1 cellular context compared by ENCODE assay signal in the genomic region with DNA sequence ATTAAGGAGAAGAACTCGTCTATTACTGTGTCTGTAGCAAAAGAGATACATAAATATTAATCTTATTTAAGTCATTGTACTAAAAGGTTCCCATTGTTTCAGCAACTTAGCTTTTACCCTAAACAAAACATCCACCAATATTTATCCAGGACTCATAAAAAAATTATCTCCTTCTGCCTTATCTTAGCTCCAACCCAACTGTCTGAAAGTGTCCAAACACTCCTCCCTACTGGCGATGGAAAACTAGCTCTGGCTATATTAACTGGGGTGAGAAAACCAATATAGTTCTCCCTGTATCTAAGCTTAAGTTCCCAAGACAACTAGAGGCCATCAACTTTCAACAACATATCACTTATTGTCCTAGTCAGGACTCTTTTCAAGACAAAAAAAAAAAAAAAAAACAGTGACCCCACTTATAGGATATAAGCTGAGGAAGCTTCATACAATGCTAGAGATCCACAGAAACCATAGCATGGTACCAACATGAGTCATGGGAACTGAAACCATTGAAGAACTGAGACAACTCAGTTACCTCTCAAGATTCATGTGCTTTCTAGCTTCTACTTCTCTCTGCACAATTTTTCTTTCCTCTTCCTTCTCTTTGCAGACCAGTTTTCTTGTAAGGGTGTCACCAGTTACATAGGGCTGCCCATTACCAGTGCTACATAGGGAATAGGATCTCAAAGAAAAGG.
TF ChIP-seq lines count a peak whose summit lies in the region.

No MANE protein-coding gene starts in this region.

TF ChIP-seq in GM23338, 12 proteins besides CTCF, POLR2A, EP300 and RAD21 (continued from another document):
- TF ChIP-seq, protein P1, sequence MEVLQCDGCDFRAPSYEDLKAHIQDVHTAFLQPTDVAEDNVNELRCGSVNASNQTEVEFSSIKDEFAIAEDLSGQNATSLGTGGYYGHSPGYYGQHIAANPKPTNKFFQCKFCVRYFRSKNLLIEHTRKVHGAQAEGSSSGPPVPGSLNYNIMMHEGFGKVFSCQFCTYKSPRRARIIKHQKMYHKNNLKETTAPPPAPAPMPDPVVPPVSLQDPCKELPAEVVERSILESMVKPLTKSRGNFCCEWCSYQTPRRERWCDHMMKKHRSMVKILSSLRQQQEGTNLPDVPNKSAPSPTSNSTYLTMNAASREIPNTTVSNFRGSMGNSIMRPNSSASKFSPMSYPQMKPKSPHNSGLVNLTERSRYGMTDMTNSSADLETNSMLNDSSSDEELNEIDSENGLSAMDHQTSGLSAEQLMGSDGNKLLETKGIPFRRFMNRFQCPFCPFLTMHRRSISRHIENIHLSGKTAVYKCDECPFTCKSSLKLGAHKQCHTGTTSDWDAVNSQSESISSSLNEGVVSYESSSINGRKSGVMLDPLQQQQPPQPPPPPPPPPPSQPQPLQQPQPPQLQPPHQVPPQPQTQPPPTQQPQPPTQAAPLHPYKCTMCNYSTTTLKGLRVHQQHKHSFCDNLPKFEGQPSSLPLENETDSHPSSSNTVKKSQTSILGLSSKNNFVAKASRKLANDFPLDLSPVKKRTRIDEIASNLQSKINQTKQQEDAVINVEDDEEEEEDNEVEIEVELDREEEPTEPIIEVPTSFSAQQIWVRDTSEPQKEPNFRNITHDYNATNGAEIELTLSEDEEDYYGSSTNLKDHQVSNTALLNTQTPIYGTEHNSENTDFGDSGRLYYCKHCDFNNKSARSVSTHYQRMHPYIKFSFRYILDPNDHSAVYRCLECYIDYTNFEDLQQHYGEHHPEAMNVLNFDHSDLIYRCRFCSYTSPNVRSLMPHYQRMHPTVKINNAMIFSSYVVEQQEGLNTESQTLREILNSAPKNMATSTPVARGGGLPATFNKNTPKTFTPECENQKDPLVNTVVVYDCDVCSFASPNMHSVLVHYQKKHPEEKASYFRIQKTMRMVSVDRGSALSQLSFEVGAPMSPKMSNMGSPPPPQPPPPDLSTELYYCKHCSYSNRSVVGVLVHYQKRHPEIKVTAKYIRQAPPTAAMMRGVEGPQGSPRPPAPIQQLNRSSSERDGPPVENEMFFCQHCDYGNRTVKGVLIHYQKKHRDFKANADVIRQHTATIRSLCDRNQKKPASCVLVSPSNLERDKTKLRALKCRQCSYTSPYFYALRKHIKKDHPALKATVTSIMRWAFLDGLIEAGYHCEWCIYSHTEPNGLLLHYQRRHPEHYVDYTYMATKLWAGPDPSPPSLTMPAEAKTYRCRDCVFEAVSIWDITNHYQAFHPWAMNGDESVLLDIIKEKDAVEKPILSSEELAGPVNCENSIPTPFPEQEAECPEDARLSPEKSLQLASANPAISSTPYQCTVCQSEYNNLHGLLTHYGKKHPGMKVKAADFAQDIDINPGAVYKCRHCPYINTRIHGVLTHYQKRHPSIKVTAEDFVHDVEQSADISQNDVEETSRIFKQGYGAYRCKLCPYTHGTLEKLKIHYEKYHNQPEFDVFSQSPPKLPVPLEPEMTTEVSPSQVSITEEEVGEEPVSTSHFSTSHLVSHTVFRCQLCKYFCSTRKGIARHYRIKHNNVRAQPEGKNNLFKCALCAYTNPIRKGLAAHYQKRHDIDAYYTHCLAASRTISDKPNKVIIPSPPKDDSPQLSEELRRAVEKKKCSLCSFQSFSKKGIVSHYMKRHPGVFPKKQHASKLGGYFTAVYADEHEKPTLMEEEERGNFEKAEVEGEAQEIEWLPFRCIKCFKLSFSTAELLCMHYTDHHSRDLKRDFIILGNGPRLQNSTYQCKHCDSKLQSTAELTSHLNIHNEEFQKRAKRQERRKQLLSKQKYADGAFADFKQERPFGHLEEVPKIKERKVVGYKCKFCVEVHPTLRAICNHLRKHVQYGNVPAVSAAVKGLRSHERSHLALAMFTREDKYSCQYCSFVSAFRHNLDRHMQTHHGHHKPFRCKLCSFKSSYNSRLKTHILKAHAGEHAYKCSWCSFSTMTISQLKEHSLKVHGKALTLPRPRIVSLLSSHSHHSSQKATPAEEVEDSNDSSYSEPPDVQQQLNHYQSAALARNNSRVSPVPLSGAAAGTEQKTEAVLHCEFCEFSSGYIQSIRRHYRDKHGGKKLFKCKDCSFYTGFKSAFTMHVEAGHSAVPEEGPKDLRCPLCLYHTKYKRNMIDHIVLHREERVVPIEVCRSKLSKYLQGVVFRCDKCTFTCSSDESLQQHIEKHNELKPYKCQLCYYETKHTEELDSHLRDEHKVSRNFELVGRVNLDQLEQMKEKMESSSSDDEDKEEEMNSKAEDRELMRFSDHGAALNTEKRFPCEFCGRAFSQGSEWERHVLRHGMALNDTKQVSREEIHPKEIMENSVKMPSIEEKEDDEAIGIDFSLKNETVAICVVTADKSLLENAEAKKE (CRISPR knock-in tag; IDR thresholded peaks at IDR 0.05): no peak
